11 cellular contexts compared by ENCODE assay signal in genomic region chr1:24417681-24418080, GRCh38. TPM values are rescaled to one million over a fixed set of nuclear protein-coding genes. Genes with fewer than 3 reads are reported as not detected.
DNase-seq lines count a peak whose midpoint lies in the region; ATAC-seq, FAIRE-seq and TF ChIP-seq lines count a peak whose summit lies in the region.
"Had no signal": no experiment of that assay in that cellular context is flagged by ENCODE, and none has a peak within 500 bp of the region (broad histone marks: within the 10 kb centered on the region; RNA-seq: fewer than 3 reads in every experiment).

No MANE protein-coding gene starts in this region.

- H3K27ac Mint-ChIP-seq in CD4-positive, alpha-beta memory T cell = peak overlapping the region in 4 of 7 donors; percentile 67 to 97 (median 87)

- H2BK15ac ChIP-seq in mesendoderm (replicated peaks; ENCODE audit: low read depth) = no peak overlapping the region

- no peaks in the 10 kb centered on the region for H3K79me1 ChIP-seq in mesendoderm (ENCODE audit: low read length)

- peak overlapping the region in 5 of 8 donors; percentile 95 to 100 (median 98) for H3K4me3 Mint-ChIP-seq in CD4-positive, alpha-beta memory T cell

- no peak for TF ChIP-seq POLR2A in K562 (conservative IDR thresholded peaks at IDR 0.05)

- no peaks in the 10 kb centered on the region for H3K9me1 ChIP-seq in K562 (ENCODE audit: control insufficient read depth, insufficient read depth, low read length)

- H3K4me2 ChIP-seq in K562 (ENCODE audit: insufficient read depth, low read length) = peak overlapping the region; percentile 88
- no peak overlapping the region for H3K4me2 ChIP-seq in mesendoderm (ENCODE audit: low read length)

- no peak overlapping the region for H4K8ac ChIP-seq in mesendoderm (ENCODE audit: low read depth, low read length)

- no peak overlapping the region for H3K18ac ChIP-seq in mesendoderm (ENCODE audit: low read length)

- no peak overlapping the region for H2BK5ac ChIP-seq in mesendoderm (ENCODE audit: low read length)

- no peak for DNase-seq in CD4-positive, alpha-beta memory T cell
- DNase-seq in LHCN-M2 (ENCODE audit: low read depth) (peak; percentile 32), K562 (ENCODE audit: extremely low read depth in 1 of 4, low spot score in 3 of 4) (no peak), myocyte (ENCODE audit: low read depth) (peak; percentile 1), H7 (no peak), mesendoderm (no peak), HTR-8/SVneo (ENCODE audit: insufficient read length, low spot score) (no peak)
- no peak for DNase-seq in stimulated activated CD4-positive, alpha-beta T cell treated with anti-CD3 and anti-CD28 coated beads, Interleukin-4, amount 100 ng/mL, for 1 hour
- DNase-seq: activated B cell treated with CpG ODN at 0.5 μM for 24 hours had no signal

- no peak overlapping the region for H3K23ac ChIP-seq in mesendoderm (ENCODE audit: low read length)

- in situ Hi-C loops in K562 (cut with MboI) = no loop called here

- peaks cover 4% of the 10 kb centered on the region; the same call in 1 of the 2 replicates for H4K20me1 ChIP-seq in K562 (replicated peaks; ENCODE audit: control insufficient read depth, insufficient read depth, low read length)

- CTCF ChIA-PET in CD4-positive, alpha-beta memory T cell (lab: Charles Lee; ENCODE audit: partially characterized antibody) = interaction anchor here (0.8 to 8.6 kb wide), 13 partner anchors 24 to 267 kb away, joined by 3 to 129 read pairs (median 5); partner anchors contain the start of gene RCAN3
- CTCF ChIA-PET in K562 (lab: Yijun Ruan, JAX; ENCODE audit: low intra/inter-chr PET ratio) = no interaction called here

- no peak overlapping the region for H3K27ac ChIP-seq in CD4-positive, alpha-beta memory T cell (ENCODE audit: low read depth, low read length)
- H3K27ac ChIP-seq in K562 (ENCODE audit: extremely low read depth, low read depth, low read length) (peak overlapping the region; percentile 64), mesendoderm (ENCODE audit: low read depth, low read length) (no peak overlapping the region)

- intact Hi-C loops in CD4-positive, alpha-beta memory T cell (cut with micrococcal nuclease) = no loop called here
- intact Hi-C loops in K562 (cut with micrococcal nuclease) = loop anchor here (5.0 kb wide), 2 partner anchors 85 to 110 kb away; partner anchors contain the start of gene RCAN3

- H3K79me2 ChIP-seq in K562 (ENCODE audit: control insufficient read depth, insufficient read depth, low read length) (peaks cover 39% of the 10 kb centered on the region), mesendoderm (ENCODE audit: control insufficient read depth, insufficient read depth, low read length) (no peaks in the 10 kb centered on the region)

- H3K4me1 ChIP-seq in CD4-positive, alpha-beta memory T cell (ENCODE audit: insufficient read depth, low read length) = peaks cover 61% of the 10 kb centered on the region
- H3K4me1 ChIP-seq in K562 (replicated peaks in 1 of 2; ENCODE audit: control insufficient read depth in 2 of 2, insufficient read depth in 2 of 2, low read length in 2 of 2) (peaks cover 40 to 54% of the 10 kb centered on the region in 2 experiments), mesendoderm (ENCODE audit: control insufficient read depth, low read depth, low read length) (peaks cover 2% of the 10 kb centered on the region)

- no peak overlapping the region for H2AK5ac ChIP-seq in mesendoderm (ENCODE audit: low read length)

- POLR2A ChIA-PET in CD4-positive, alpha-beta memory T cell (lab: Charles Lee; ENCODE audit: partially characterized antibody) = interaction anchor here (0.6 to 7.7 kb wide), 11 partner anchors 9 to 225 kb away, joined by 3 to 164 read pairs (median 20); partner anchors contain the start of genes RCAN3 and SRRM1
- POLR2A ChIA-PET in K562 (lab: Yijun Ruan, JAX) = interaction anchor here (1.1 to 1.6 kb wide), 3 partner anchors 8 to 24 kb away, joined by 4 to 6 read pairs (median 4); no protein-coding TSS in a partner anchor

- H3K9ac ChIP-seq in K562 (ENCODE audit: insufficient read depth in 1 of 2, low read depth in 2 of 2, low read length in 2 of 2) = peak overlapping the region; percentile 61 to 76; a peak in 3 of 4 replicates
- no peak overlapping the region for H3K9ac ChIP-seq in mesendoderm (ENCODE audit: low read length)

- BruUV-seq in K562 (replicated peaks; lab: Mats Ljungman, UMichigan) = no TSS peak

- peaks cover 0 to 1% (median 0%) of the 10 kb centered on the region in 8 donors for H3K9me3 Mint-ChIP-seq in CD4-positive, alpha-beta memory T cell
- H3K9me3 Mint-ChIP-seq: activated B cell treated with CpG ODN at 0.5 μM for 24 hours, nephron had no signal

- H3K27me3 Mint-ChIP-seq in CD4-positive, alpha-beta memory T cell = no peaks in the 10 kb centered on the region
- H3K27me3 Mint-ChIP-seq: activated B cell treated with CpG ODN at 0.5 μM for 24 hours had no signal

- no peak for ATAC-seq in K562
- ATAC-seq: HepG2 had no signal

- no peaks in the 10 kb centered on the region for H3K27me3 ChIP-seq in CD4-positive, alpha-beta memory T cell (ENCODE audit: insufficient read depth, low read length)
- H3K27me3 ChIP-seq in K562 (ENCODE audit: control insufficient read depth in 2 of 2, insufficient read depth in 2 of 2, low read length in 2 of 2) = no peaks in the 10 kb centered on the region
- H3K27me3 ChIP-seq in H7 (ENCODE audit: control insufficient read depth, insufficient read depth, low read length) = peaks cover 3% of the 10 kb centered on the region
- H3K27me3 ChIP-seq in mesendoderm (ENCODE audit: insufficient read depth, low read length, poor library complexity) = no peaks in the 10 kb centered on the region

- no peak overlapping the region for H2AFZ ChIP-seq in K562 (ENCODE audit: low read depth, low read length)

- H3K4me1 Mint-ChIP-seq in CD4-positive, alpha-beta memory T cell = peaks cover 37 to 90% (median 65%) of the 10 kb centered on the region in 4 donors

- peak overlapping the region in 1 of 2 donors; percentile 80 for H3K4me3 ChIP-seq in CD4-positive, alpha-beta memory T cell (ENCODE audit: low read length in 2 of 2)
- H3K4me3 ChIP-seq in K562 = no peak overlapping the region; the same call in 1 of the 2 replicates
- no peak overlapping the region for H3K4me3 ChIP-seq in H7 (ENCODE audit: insufficient read depth, low read depth, low read length)
- no peak overlapping the region for H3K4me3 ChIP-seq in mesendoderm (ENCODE audit: low read length)

- TF ChIP-seq EP300 in K562 (IDR thresholded peaks at IDR 0.05; ENCODE audit: low read length) = no peak

- H2BK120ac ChIP-seq in mesendoderm (ENCODE audit: low read depth, low read length) = no peak overlapping the region

- H3K56ac ChIP-seq in mesendoderm (ENCODE audit: low read length) = no peak overlapping the region

- TF ChIP-seq CTCF in K562 (IDR thresholded peaks at IDR 0.05 in 2 of 3, conservative IDR thresholded peaks at IDR 0.05 in 1 of 3; ENCODE audit: insufficient read depth in 2 of 3, low read depth in 1 of 3, low read length in 3 of 3) = no peak

- H3K9me3 ChIP-seq in CD4-positive, alpha-beta memory T cell (ENCODE audit: control insufficient read depth in 1 of 2, low read length in 2 of 2) = no peaks in the 10 kb centered on the region
- no peaks in the 10 kb centered on the region for H3K9me3 ChIP-seq in K562 (replicated peaks; ENCODE audit: control insufficient read depth, insufficient read depth, low read depth, low read length)

- H4K5ac ChIP-seq in mesendoderm (ENCODE audit: low read length) = no peak overlapping the region

- peaks cover 13 to 55% of the 10 kb centered on the region in 2 donors for H3K36me3 Mint-ChIP-seq in CD4-positive, alpha-beta memory T cell

- peaks cover 29% of the 10 kb centered on the region for H3K36me3 ChIP-seq in CD4-positive, alpha-beta memory T cell (ENCODE audit: insufficient read depth, low read length)
- H3K36me3 ChIP-seq in K562 (ENCODE audit: control insufficient read depth, insufficient read depth, low read length) = peaks cover 35% of the 10 kb centered on the region; the same call in 2 of the 3 replicates
- H3K36me3 ChIP-seq in H7 (replicated peaks; ENCODE audit: control insufficient read depth, insufficient read depth, low read length) = no peaks in the 10 kb centered on the region; the same call in 1 of the 2 replicates
- H3K36me3 ChIP-seq in mesendoderm (ENCODE audit: control insufficient read depth, insufficient read depth, low read length) = no peaks in the 10 kb centered on the region

- no peak overlapping the region for H3K4ac ChIP-seq in mesendoderm (ENCODE audit: low read depth, low read length)

- TF ChIP-seq RAD21 in K562 (CRISPR knock-in tag; conservative IDR thresholded peaks at IDR 0.05 in 1 of 2, IDR thresholded peaks at IDR 0.05 in 1 of 2) = no peak

- 73% methylated on average over 1 of the region's 1 CpG for WGBS in K562 (ENCODE audit: insufficient coverage, low coverage, missing lambda C conversion rate)
- whole genome bisulfite sequencing in mesendoderm (ENCODE audit: extremely low coverage, insufficient coverage, low lambda C conversion rate) = no CpG with 5 or more reads among the region's 1 CpG

- no peak for FAIRE-seq in K562 (lab: Jason Lieb, UNC)
- no peak for FAIRE-seq in HTR-8/SVneo (lab: Jason Lieb, UNC)
- FAIRE-seq: HepG2 had no signal

RNA-seq across cellular contexts. Expression of gene NIPAL3, which starts 2.1 kb away (rescaled TPM):
- total RNA-seq in CD4-positive, alpha-beta memory T cell = 10 to 100 TPM; 52.8 to 53.2 TPM
- 10 to 100 TPM; 74.5 to 88.6 TPM for polyA plus RNA-seq in CD4-positive, alpha-beta memory T cell
- total RNA-seq in LHCN-M2 (2014; rRNA removed) (18.8 and 19.2 TPM in 2 replicates), K562 (2014; rRNA removed) (15.4 and 24.7 TPM in 2 replicates), K562 (2014; rRNA removed; fragmentation: Illumina TruSeq; extraction: Trizol) (16.3 and 16.6 TPM in 2 replicates), K562 (2015; rRNA removed; fragmentation: Illumina TruSeq; extraction: Trizol) (11.3 and 11.4 TPM in 2 replicates), K562 (2021) (26.0 and 26.3 TPM in 2 replicates), myocyte (7.8 and 14.8 TPM in 2 replicates)
- polyA plus RNA-seq in LHCN-M2 (2012) = 23.5 TPM
- total RNA-seq in K562 (2011; cell fraction: chromatin; rRNA removed; ENCODE audit: low replicate concordance) = 55.9 and 56.4 TPM in 2 replicates
- total RNA-seq in K562 (2011; cell fraction: nucleolus; rRNA removed) = 44.2 and 44.6 TPM in 2 replicates
- 57.1 and 68.0 TPM in 2 replicates for total RNA-seq in K562 (2011; cell fraction: nucleoplasm; rRNA removed)
- polyA plus RNA-seq in K562 (2011; rRNA removed) (16.0 and 18.2 TPM in 2 replicates), K562 (2014; fragmentation: Illumina TruSeq; extraction: Trizol) (20.0 and 21.3 TPM in 2 replicates), K562 (2014; fragmentation: Nextera tagmentation; extraction: Ambion mirVana) (10 to 100 TPM; 10.5 to 12.2 TPM), K562 (2014; rRNA removed) (13.8 and 16.2 TPM in 2 replicates)
- polyA plus RNA-seq in K562 (2011; cell fraction: cytosol; rRNA removed) = 18.5 and 19.9 TPM in 2 replicates
- polyA plus RNA-seq in K562 (2011; cell fraction: nucleus; rRNA removed) = 14.4 and 16.1 TPM in 2 replicates
- 16.3 and 17.9 TPM in 2 replicates for polyA plus RNA-seq in K562 (2012)
- polyA minus RNA-seq in K562 (2011; rRNA and poly(A)+ RNA removed) = 18.9 and 24.0 TPM in 2 replicates
- polyA minus RNA-seq in K562 (2011; cell fraction: cytosol; rRNA and poly(A)+ RNA removed) = 10.6 and 15.2 TPM in 2 replicates
- 13.1 and 19.4 TPM in 2 replicates for polyA minus RNA-seq in K562 (2011; cell fraction: nucleus; rRNA and poly(A)+ RNA removed)
- polyA plus RNA-seq in myocyte (2012) = 28.2 TPM
- total RNA-seq in H7 (2014; rRNA removed; shearing (Covaris generic)) = 8.9 and 21.9 TPM in 2 replicates
- polyA plus RNA-seq in mesendoderm (2013, experiment 1 of 2) = 3.5 TPM
- 3.6 TPM for polyA plus RNA-seq in mesendoderm (2013, experiment 2 of 2)

RNA-seq across cellular contexts. Expression of gene STPG1, which starts 4.1 kb away (rescaled TPM):
- total RNA-seq in CD4-positive, alpha-beta memory T cell = 1 to 10 TPM; 4.2 to 4.9 TPM
- 1 to 10 TPM; 3.1 to 3.5 TPM for polyA plus RNA-seq in CD4-positive, alpha-beta memory T cell
- total RNA-seq in LHCN-M2 (2014; rRNA removed) (3.3 and 4.9 TPM in 2 replicates), K562 (2014; rRNA removed) (6.7 and 7.6 TPM in 2 replicates), K562 (2014; rRNA removed; fragmentation: Illumina TruSeq; extraction: Trizol) (8.2 and 8.3 TPM in 2 replicates), K562 (2015; rRNA removed; fragmentation: Illumina TruSeq; extraction: Trizol) (5.1 and 5.5 TPM in 2 replicates), K562 (2021) (7.2 and 7.6 TPM in 2 replicates), myocyte (2.0 and 2.5 TPM in 2 replicates)
- 8.0 TPM for polyA plus RNA-seq in LHCN-M2 (2012)
- 14.4 and 22.0 TPM in 2 replicates for total RNA-seq in K562 (2011; cell fraction: chromatin; rRNA removed; ENCODE audit: low replicate concordance)
- 8.7 and 9.3 TPM in 2 replicates for total RNA-seq in K562 (2011; cell fraction: nucleolus; rRNA removed)
- 14.4 and 16.4 TPM in 2 replicates for total RNA-seq in K562 (2011; cell fraction: nucleoplasm; rRNA removed)
- polyA plus RNA-seq in K562 (2011; rRNA removed) (7.2 and 8.4 TPM in 2 replicates), K562 (2014; fragmentation: Illumina TruSeq; extraction: Trizol) (9.0 and 10.1 TPM in 2 replicates), K562 (2014; fragmentation: Nextera tagmentation; extraction: Ambion mirVana) (10 to 100 TPM; 10.4 to 11.9 TPM), K562 (2014; rRNA removed) (5.0 and 9.4 TPM in 2 replicates)
- polyA plus RNA-seq in K562 (2011; cell fraction: cytosol; rRNA removed) = 4.4 and 5.4 TPM in 2 replicates
- 5.9 and 7.6 TPM in 2 replicates for polyA plus RNA-seq in K562 (2011; cell fraction: nucleus; rRNA removed)
- polyA plus RNA-seq in K562 (2012) = 6.0 and 8.3 TPM in 2 replicates
- polyA minus RNA-seq in K562 (2011; rRNA and poly(A)+ RNA removed) = 7.0 and 7.8 TPM in 2 replicates
- 2.1 and 3.9 TPM in 2 replicates for polyA minus RNA-seq in K562 (2011; cell fraction: cytosol; rRNA and poly(A)+ RNA removed)
- polyA minus RNA-seq in K562 (2011; cell fraction: nucleus; rRNA and poly(A)+ RNA removed) = 5.4 and 7.0 TPM in 2 replicates
- polyA plus RNA-seq in myocyte (2012) = 5.5 TPM
- total RNA-seq in H7 (2014; rRNA removed; shearing (Covaris generic)) = 13.8 and 18.7 TPM in 2 replicates
- polyA plus RNA-seq in mesendoderm (2013, experiment 1 of 2) = 7.7 TPM
- 8.9 TPM for polyA plus RNA-seq in mesendoderm (2013, experiment 2 of 2)

Comparison
In these comparisons a context has a peak if more than half of its experiments do, and no peak if none do; other contexts are left out.
1. DNase-seq: peak in LHCN-M2 (single experiment) and myocyte (single experiment); none in CD4-positive, alpha-beta memory T cell (0 of 5), K562 (0 of 4), H7 (single experiment), stimulated activated CD4-positive, alpha-beta T cell treated with anti-CD3 and anti-CD28 coated beads, Interleukin-4, amount 100 ng/mL, for 1 hour (single experiment), mesendoderm (single experiment) and HTR-8/SVneo (single experiment).